ENCODE assay signal across 1 cellular context in the genomic region with DNA sequence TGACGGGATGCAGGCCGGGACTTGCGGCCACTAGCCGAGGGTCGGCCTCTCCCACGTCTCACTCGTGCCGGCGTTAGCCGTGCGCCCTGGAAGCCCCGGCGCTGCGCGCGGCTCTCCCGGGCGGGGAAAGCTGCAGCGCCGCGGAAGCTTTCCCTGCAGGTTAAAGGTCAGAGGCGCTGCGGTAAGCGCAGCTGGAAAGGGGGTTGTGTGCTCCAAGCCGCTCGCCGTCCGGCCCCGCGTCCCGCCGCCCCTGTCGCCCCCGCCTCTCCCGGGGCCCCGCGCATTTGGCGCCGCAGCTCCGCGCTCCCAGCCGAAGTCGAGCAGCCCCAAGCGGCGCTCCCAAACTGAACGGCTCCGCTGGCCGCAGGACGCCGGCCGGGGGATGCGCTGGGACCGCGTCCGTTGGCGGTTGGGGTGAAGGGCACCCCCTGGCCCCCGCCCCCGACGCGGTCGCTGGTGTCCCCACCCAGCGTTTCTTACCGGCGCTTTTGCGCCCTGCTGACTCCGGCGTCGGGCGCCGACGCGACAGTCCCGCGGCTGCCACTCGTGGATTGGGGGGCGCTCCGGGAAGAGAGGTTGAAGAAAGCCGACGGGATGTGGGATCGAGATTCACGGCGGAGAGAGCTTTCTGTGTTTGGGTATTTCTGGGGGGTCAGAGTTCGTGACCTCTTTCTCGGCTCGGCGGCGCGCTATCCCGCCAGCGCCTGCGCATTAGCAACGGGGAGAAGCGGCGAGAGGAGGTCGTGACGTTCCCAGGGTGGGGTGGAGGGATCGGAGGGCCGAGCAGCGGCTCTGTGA.
TF ChIP-seq lines count a peak whose summit lies in the region.

NR2C1 (minus strand) TSS at position 719 of the 798 bp plus-strand sequence. CDS start 6,234 bp downstream, outside the sequence.

TF ChIP-seq in HEK293, 187 proteins besides CTCF, POLR2A, EP300 and RAD21 (continued from another document and continues in another):
- TF ChIP-seq, protein P1, sequence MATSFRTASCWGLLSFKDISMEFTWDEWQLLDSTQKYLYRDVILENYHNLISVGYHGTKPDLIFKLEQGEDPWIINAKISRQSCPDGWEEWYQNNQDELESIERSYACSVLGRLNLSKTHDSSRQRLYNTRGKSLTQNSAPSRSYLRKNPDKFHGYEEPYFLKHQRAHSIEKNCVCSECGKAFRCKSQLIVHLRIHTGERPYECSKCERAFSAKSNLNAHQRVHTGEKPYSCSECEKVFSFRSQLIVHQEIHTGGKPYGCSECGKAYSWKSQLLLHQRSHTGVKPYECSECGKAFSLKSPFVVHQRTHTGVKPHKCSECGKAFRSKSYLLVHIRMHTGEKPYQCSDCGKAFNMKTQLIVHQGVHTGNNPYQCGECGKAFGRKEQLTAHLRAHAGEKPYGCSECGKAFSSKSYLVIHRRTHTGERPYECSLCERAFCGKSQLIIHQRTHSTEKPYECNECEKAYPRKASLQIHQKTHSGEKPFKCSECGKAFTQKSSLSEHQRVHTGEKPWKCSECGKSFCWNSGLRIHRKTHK (tag by site-specific recombination; IDR thresholded peaks at IDR 0.05) = no peak
- TF ChIP-seq ZNF10 (tag by site-specific recombination; IDR thresholded peaks at IDR 0.05) = no peak
- no peak for TF ChIP-seq ZNF514 (tag by site-specific recombination; IDR thresholded peaks at IDR 0.05)
- no peak for TF ChIP-seq ZNF549 (tag by site-specific recombination; IDR thresholded peaks at IDR 0.05)
- TF ChIP-seq HOXC10 (CRISPR knock-in tag; IDR thresholded peaks at IDR 0.05) = 0 out of 2 replicates have a peak, but pooled peaks have one; percentile 12
- TF ChIP-seq ZNF776 (tag by site-specific recombination; IDR thresholded peaks at IDR 0.05; ENCODE audit: borderline replicate concordance) = no peak
- peak; percentile 46; the same call in 1 of the 2 replicates for TF ChIP-seq KLF7 (tag by site-specific recombination; IDR thresholded peaks at IDR 0.05; ENCODE audit: borderline replicate concordance)
- TF ChIP-seq, protein P2, sequence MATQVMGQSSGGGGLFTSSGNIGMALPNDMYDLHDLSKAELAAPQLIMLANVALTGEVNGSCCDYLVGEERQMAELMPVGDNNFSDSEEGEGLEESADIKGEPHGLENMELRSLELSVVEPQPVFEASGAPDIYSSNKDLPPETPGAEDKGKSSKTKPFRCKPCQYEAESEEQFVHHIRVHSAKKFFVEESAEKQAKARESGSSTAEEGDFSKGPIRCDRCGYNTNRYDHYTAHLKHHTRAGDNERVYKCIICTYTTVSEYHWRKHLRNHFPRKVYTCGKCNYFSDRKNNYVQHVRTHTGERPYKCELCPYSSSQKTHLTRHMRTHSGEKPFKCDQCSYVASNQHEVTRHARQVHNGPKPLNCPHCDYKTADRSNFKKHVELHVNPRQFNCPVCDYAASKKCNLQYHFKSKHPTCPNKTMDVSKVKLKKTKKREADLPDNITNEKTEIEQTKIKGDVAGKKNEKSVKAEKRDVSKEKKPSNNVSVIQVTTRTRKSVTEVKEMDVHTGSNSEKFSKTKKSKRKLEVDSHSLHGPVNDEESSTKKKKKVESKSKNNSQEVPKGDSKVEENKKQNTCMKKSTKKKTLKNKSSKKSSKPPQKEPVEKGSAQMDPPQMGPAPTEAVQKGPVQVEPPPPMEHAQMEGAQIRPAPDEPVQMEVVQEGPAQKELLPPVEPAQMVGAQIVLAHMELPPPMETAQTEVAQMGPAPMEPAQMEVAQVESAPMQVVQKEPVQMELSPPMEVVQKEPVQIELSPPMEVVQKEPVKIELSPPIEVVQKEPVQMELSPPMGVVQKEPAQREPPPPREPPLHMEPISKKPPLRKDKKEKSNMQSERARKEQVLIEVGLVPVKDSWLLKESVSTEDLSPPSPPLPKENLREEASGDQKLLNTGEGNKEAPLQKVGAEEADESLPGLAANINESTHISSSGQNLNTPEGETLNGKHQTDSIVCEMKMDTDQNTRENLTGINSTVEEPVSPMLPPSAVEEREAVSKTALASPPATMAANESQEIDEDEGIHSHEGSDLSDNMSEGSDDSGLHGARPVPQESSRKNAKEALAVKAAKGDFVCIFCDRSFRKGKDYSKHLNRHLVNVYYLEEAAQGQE (tag by site-specific recombination; IDR thresholded peaks at IDR 0.05) = no peak
- peak; percentile 91 for TF ChIP-seq ZBTB10 (tag by site-specific recombination; IDR thresholded peaks at IDR 0.05)
- no peak for TF ChIP-seq RBAK (tag by site-specific recombination; IDR thresholded peaks at IDR 0.05)
- TF ChIP-seq ZNF76 (tag by site-specific recombination; IDR thresholded peaks at IDR 0.05; ENCODE audit: borderline replicate concordance, low read depth) = peak; percentile 58; the same call in 1 of the 2 replicates
- no peak for TF ChIP-seq TCF7L2 (IDR thresholded peaks at IDR 0.05; ENCODE audit: borderline replicate concordance, low read depth, low read length)
- peak; percentile 60; the same call in 1 of the 2 replicates for TF ChIP-seq KLF16 (tag by site-specific recombination; IDR thresholded peaks at IDR 0.05)
- TF ChIP-seq, protein P3, sequence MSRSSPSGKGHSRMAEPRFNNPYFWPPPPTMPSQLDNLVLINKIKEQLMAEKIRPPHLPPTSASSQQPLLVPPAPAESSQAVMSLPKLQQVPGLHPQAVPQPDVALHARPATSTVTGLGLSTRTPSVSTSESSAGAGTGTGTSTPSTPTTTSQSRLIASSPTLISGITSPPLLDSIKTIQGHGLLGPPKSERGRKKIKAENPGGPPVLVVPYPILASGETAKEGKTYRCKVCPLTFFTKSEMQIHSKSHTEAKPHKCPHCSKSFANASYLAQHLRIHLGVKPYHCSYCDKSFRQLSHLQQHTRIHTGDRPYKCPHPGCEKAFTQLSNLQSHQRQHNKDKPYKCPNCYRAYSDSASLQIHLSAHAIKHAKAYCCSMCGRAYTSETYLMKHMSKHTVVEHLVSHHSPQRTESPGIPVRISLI (tag by site-specific recombination; IDR thresholded peaks at IDR 0.05) = no peak
- TF ChIP-seq ZNF302 (tag by site-specific recombination; IDR thresholded peaks at IDR 0.05; ENCODE audit: low read depth) = no peak
- TF ChIP-seq, protein P4, sequence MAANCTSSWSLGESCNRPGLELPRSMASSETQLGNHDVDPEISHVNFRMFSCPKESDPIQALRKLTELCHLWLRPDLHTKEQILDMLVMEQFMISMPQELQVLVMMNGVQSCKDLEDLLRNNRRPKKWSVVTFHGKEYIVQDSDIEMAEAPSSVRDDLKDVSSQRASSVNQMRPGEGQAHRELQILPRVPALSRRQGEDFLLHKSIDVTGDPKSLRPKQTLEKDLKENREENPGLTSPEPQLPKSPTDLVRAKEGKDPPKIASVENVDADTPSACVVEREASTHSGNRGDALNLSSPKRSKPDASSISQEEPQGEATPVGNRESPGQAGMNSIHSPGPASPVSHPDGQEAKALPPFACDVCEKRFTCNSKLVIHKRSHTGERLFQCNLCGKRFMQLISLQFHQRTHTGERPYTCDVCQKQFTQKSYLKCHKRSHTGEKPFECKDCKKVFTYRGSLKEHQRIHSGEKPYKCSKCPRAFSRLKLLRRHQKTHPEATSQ (tag by site-specific recombination; IDR thresholded peaks at IDR 0.05) = peak; percentile 57; the same call in 1 of the 2 replicates
- TF ChIP-seq, protein P5, sequence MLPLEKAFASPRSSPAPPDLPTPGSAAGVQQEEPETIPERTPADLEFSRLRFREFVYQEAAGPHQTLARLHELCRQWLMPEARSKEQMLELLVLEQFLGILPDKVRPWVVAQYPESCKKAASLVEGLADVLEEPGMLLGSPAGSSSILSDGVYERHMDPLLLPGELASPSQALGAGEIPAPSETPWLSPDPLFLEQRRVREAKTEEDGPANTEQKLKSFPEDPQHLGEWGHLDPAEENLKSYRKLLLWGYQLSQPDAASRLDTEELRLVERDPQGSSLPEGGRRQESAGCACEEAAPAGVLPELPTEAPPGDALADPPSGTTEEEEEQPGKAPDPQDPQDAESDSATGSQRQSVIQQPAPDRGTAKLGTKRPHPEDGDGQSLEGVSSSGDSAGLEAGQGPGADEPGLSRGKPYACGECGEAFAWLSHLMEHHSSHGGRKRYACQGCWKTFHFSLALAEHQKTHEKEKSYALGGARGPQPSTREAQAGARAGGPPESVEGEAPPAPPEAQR (tag by site-specific recombination; IDR thresholded peaks at IDR 0.05) = no peak
- no peak for TF ChIP-seq ZNF658 (tag by site-specific recombination; IDR thresholded peaks at IDR 0.05)
- TF ChIP-seq ZBTB1 (tag by site-specific recombination; IDR thresholded peaks at IDR 0.05) = peak; percentile 27; the same call in 1 of the 2 replicates
- no peak for TF ChIP-seq ZNF792 (tag by site-specific recombination; IDR thresholded peaks at IDR 0.05)
- TF ChIP-seq ZNF529 (tag by site-specific recombination; IDR thresholded peaks at IDR 0.05; ENCODE audit: insufficient replicate concordance) = no peak
- peak; percentile 75; the same call in 1 of the 2 replicates for TF ChIP-seq GLIS2 (tag by site-specific recombination; IDR thresholded peaks at IDR 0.05)
- no peak for TF ChIP-seq ZNF133 (tag by site-specific recombination; IDR thresholded peaks at IDR 0.05)
- no peak for TF ChIP-seq SETDB1 (IDR thresholded peaks at IDR 0.05; ENCODE audit: insufficient read length, low read length)
- TF ChIP-seq BCL11A (tag by site-specific recombination; IDR thresholded peaks at IDR 0.05; ENCODE audit: low read depth) = peak; percentile 93
- no peak for TF ChIP-seq BCL6B (tag by site-specific recombination; IDR thresholded peaks at IDR 0.05)
- no peak for TF ChIP-seq ZNF311 (tag by site-specific recombination; IDR thresholded peaks at IDR 0.05; ENCODE audit: borderline replicate concordance)
- TF ChIP-seq ZNF341 (tag by site-specific recombination; IDR thresholded peaks at IDR 0.05; ENCODE audit: low read depth) = peak; percentile 41; the same call in 1 of the 2 replicates
- TF ChIP-seq HOXA7 (CRISPR knock-in tag; IDR thresholded peaks at IDR 0.05; ENCODE audit: borderline replicate concordance) = no peak
- TF ChIP-seq ZXDB (tag by site-specific recombination; IDR thresholded peaks at IDR 0.05) = peak; percentile 75
- peak; percentile 32; the same call in 1 of the 2 replicates for TF ChIP-seq MYNN (tag by site-specific recombination; IDR thresholded peaks at IDR 0.05; ENCODE audit: borderline replicate concordance)
- TF ChIP-seq ZNF335 (tag by site-specific recombination; conservative IDR thresholded peaks at IDR 0.05) = peak; percentile 92
- TF ChIP-seq, protein P6, sequence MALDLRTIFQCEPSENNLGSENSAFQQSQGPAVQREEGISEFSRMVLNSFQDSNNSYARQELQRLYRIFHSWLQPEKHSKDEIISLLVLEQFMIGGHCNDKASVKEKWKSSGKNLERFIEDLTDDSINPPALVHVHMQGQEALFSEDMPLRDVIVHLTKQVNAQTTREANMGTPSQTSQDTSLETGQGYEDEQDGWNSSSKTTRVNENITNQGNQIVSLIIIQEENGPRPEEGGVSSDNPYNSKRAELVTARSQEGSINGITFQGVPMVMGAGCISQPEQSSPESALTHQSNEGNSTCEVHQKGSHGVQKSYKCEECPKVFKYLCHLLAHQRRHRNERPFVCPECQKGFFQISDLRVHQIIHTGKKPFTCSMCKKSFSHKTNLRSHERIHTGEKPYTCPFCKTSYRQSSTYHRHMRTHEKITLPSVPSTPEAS (tag by site-specific recombination; IDR thresholded peaks at IDR 0.05) = no peak; the same call in 1 of the 2 replicates
- no peak for TF ChIP-seq ELK4 (IDR thresholded peaks at IDR 0.05; ENCODE audit: borderline replicate concordance, low read depth, low read length)
- no peak for TF ChIP-seq SCRT2 (tag by site-specific recombination; IDR thresholded peaks at IDR 0.05)
- TF ChIP-seq ZNF354C (tag by site-specific recombination; IDR thresholded peaks at IDR 0.05; ENCODE audit: borderline replicate concordance, low read depth) = no peak
- peak; percentile 59 for TF ChIP-seq ZNF843 (tag by site-specific recombination; IDR thresholded peaks at IDR 0.05)
- TF ChIP-seq FEZF1 (tag by site-specific recombination; IDR thresholded peaks at IDR 0.05) = peak; percentile 18; the same call in 1 of the 2 replicates
- peak; percentile 75 for TF ChIP-seq INSM2 (tag by site-specific recombination; IDR thresholded peaks at IDR 0.05)
